ENCODE assay signal across 23 cellular contexts in genomic region chr12:6262635-6263034, GRCh38. TPM values are rescaled to one million over a fixed set of nuclear protein-coding genes. Genes with fewer than 3 reads are reported as not detected.
DNase-seq lines count a peak whose midpoint lies in the region; ATAC-seq and TF ChIP-seq lines count a peak whose summit lies in the region.
"Had no signal": no experiment of that assay in that cellular context is flagged by ENCODE, and none has a peak within 500 bp of the region (broad histone marks: within the 10 kb centered on the region; RNA-seq: fewer than 3 reads in every experiment).

No MANE protein-coding gene starts in this region.

- 50 to 51% methylated on average over 2 of the region's 2 CpGs for WGBS in body of pancreas, 2 donors

- H3K27me3 ChIP-seq in BLaER1: no peaks in the 10 kb centered on the region
- no peaks in the 10 kb centered on the region for H3K27me3 ChIP-seq in body of pancreas
- H3K27me3 ChIP-seq in tibial artery: no peaks in the 10 kb centered on the region
- H3K27me3 ChIP-seq: adrenal gland, foreskin keratinocyte had no signal

- TF ChIP-seq POLR2A in body of pancreas (IDR thresholded peaks at IDR 0.05): no peak

- no peaks in the 10 kb centered on the region for H3K9me3 Mint-ChIP-seq in activated naive CD4-positive, alpha-beta T cell treated with anti-CD3 and anti-CD28 coated beads, Interleukin-2, amount 50 U/mL, for 72 hours
- H3K9me3 Mint-ChIP-seq: activated CD4-positive, alpha-beta T cell treated with anti-CD3 and anti-CD28 coated beads, Interleukin-2, amount 10 ng/mL, durations not matched to agents 24 days and 14 days; CD4-positive, alpha-beta T cell had no signal

- H3K4me3 ChIP-seq in BLaER1 (no peak overlapping the region), body of pancreas (no peak overlapping the region), tibial artery (no peak overlapping the region)
- H3K4me3 ChIP-seq: adrenal gland, smooth muscle cell had no signal

- H3K36me3 ChIP-seq in BLaER1: no peaks in the 10 kb centered on the region
- no peaks in the 10 kb centered on the region for H3K36me3 ChIP-seq in body of pancreas (replicated peaks in 1 of 2; ENCODE audit: insufficient read depth in 1 of 2, low read depth in 2 of 2)
- H3K36me3 ChIP-seq in tibial artery: no peaks in the 10 kb centered on the region
- H3K36me3 ChIP-seq: adrenal gland had no signal

- H3K27ac Mint-ChIP-seq in activated naive CD4-positive, alpha-beta T cell treated with anti-CD3 and anti-CD28 coated beads, Interleukin-2, amount 50 U/mL, for 72 hours: no peak overlapping the region
- H3K27ac Mint-ChIP-seq: activated CD4-positive, alpha-beta T cell treated with anti-CD3 and anti-CD28 coated beads, Interleukin-2, amount 10 ng/mL, durations not matched to agents 24 days and 14 days; CD4-positive, alpha-beta T cell had no signal

- H3K4me1 ChIP-seq in BLaER1 (peaks cover 24% of the 10 kb centered on the region), body of pancreas (peaks cover 24% of the 10 kb centered on the region), tibial artery (no peaks in the 10 kb centered on the region)

- peak overlapping the region; percentile 5; the same call in 1 of the 2 replicates for H3K9ac ChIP-seq in BLaER1

- TF ChIP-seq CTCF in GM13976 (IDR thresholded peaks at IDR 0.05; ENCODE audit: borderline replicate concordance, control extremely low read depth, extremely low read depth, insufficient read depth, missing control alignments) (no peak), body of pancreas (IDR thresholded peaks at IDR 0.05) (no peak), tibial artery (IDR thresholded peaks at IDR 0.05) (no peak)

- H3K36me3 Mint-ChIP-seq in activated naive CD4-positive, alpha-beta T cell treated with anti-CD3 and anti-CD28 coated beads, Interleukin-2, amount 50 U/mL, for 72 hours: no peaks in the 10 kb centered on the region

- ATAC-seq in left colon: peak; percentile 15
- no peak for ATAC-seq in body of pancreas
- ATAC-seq in activated naive CD4-positive, alpha-beta T cell treated with anti-CD3 and anti-CD28 coated beads, Interleukin-2, amount 50 U/mL, for 72 hours: no peak
- ATAC-seq: foreskin keratinocyte had no signal

- peak; percentile 38 for DNase-seq in GM13976 (ENCODE audit: low spot score)
- DNase-seq in OCI-M1 (lab: John Stamatoyannopoulos, UW): peak; percentile 29
- no peak for DNase-seq in left colon
- DNase-seq in activated effector memory CD4-positive, alpha-beta T cell treated with anti-CD3 and anti-CD28 coated beads, Interleukin-2, amount 50 U/mL, for 16 hours: no peak
- DNase-seq in body of pancreas: no peak
- DNase-seq in activated naive CD4-positive, alpha-beta T cell treated with anti-CD3 and anti-CD28 coated beads, Interleukin-2, amount 50 U/mL, for 72 hours (ENCODE audit: low spot score in 2 of 2): no peak
- no peak for DNase-seq in tibial artery
- DNase-seq: activated CD4-positive, alpha-beta T cell treated with anti-CD3 and anti-CD28 coated beads, Interleukin-2, amount 10 ng/mL, durations not matched to agents 24 days and 14 days; adrenal gland; CD4-positive, alpha-beta T cell; DMS153; foreskin keratinocyte; KG1; mesenchymal stem cell; NCI-H1436; NCI-H345; NK-92 treated with Interleukin-12 subunit alpha and Interleukin-12 subunit beta, amount 100 ng/mL, for 24 hours; stimulated activated CD4-positive, alpha-beta T cell treated with anti-CD3 and anti-CD28 coated beads, Interleukin-4, amount 100 ng/mL, for 4 hours; substantia nigra had no signal

- in situ Hi-C loops in GM13976 (cut with MboI; ENCODE audit: low sequenced_read_pairs, unreplicated experiment): no loop called here

- no peaks in the 10 kb centered on the region for H4K20me1 ChIP-seq in BLaER1

- H3K4me2 ChIP-seq in BLaER1: peak overlapping the region; percentile 39; the same call in 1 of the 2 replicates
- H3K4me2 ChIP-seq: smooth muscle cell had no signal

- H3K9me3 ChIP-seq in BLaER1 (peaks cover 18% of the 10 kb centered on the region), body of pancreas (no peaks in the 10 kb centered on the region), tibial artery (peaks cover 0 to 6% (median 0%) of the 10 kb centered on the region in 3 donors)
- H3K9me3 ChIP-seq: adrenal gland had no signal

- intact Hi-C loops in left colon (cut with DNase I, micrococcal nuclease) (loop anchor here in 1 of 2 donors (10.0 kb wide), 1 partner anchor 68 kb away; no protein-coding TSS in a partner anchor), body of pancreas (cut with DNase I) (no loop called here), tibial artery (cut with DNase I; ENCODE audit: low total_unique reads) (no loop called here)

- H3K27ac ChIP-seq in BLaER1 (no peak overlapping the region), body of pancreas (no peak overlapping the region), tibial artery (no peak overlapping the region)
- H3K27ac ChIP-seq: adrenal gland, foreskin keratinocyte had no signal

RNA-seq across cellular contexts. Expression of gene PLEKHG6, which starts 47.8 kb away (rescaled TPM):
- 100 to 1,000 TPM; 140 to 147 TPM for total RNA-seq in left colon
- total RNA-seq in body of pancreas: 10 to 100 TPM in 1 of 2 donors, 1 to 10 TPM in 1; 7.0 to 16.2 TPM
- not detected for total RNA-seq in activated naive CD4-positive, alpha-beta T cell treated with anti-CD3 and anti-CD28 coated beads, Interleukin-2, amount 50 U/mL, for 72 hours
- total RNA-seq: activated CD4-positive, alpha-beta T cell treated with anti-CD3 and anti-CD28 coated beads, Interleukin-2, amount 10 ng/mL, durations not matched to agents 24 days and 14 days; CD4-positive, alpha-beta T cell; dermis microvascular lymphatic vessel endothelial cell; pulmonary artery endothelial cell had no signal

Comparison
In these comparisons a context has a peak if more than half of its experiments do, and no peak if none do; other contexts are left out.
1. DNase-seq: peak in GM13976 (single experiment) and OCI-M1 (single experiment); none in left colon (0 of 2), activated effector memory CD4-positive, alpha-beta T cell treated with anti-CD3 and anti-CD28 coated beads, Interleukin-2, amount 50 U/mL, for 16 hours (single experiment), body of pancreas (0 of 4), activated naive CD4-positive, alpha-beta T cell treated with anti-CD3 and anti-CD28 coated beads, Interleukin-2, amount 50 U/mL, for 72 hours (0 of 2) and tibial artery (0 of 2).
2. RNA of gene PLEKHG6, which starts 47.8 kb away (total RNA-seq): 140 to 147 TPM in left colon; 7.0 to 16.2 TPM in body of pancreas and not detected in activated naive CD4-positive, alpha-beta T cell treated with anti-CD3 and anti-CD28 coated beads, Interleukin-2, amount 50 U/mL, for 72 hours; every median in the first group is over 4 times any median in the second.